Comparison of ENCODE assay signal across 15 cellular contexts in genomic region chr6:81938991-81939773, GRCh38.
DNase-seq lines count a peak whose midpoint lies in the region; ATAC-seq and TF ChIP-seq lines count a peak whose summit lies in the region.
"Had no signal": no experiment of that assay in that cellular context is flagged by ENCODE, and none has a peak within 500 bp of the region (broad histone marks: within the 10 kb centered on the region; RNA-seq: fewer than 3 reads in every experiment).

No MANE protein-coding gene starts in this region.

- no peaks in the 10 kb centered on the region for H3K27me3 ChIP-seq in WERI-Rb-1 (ENCODE audit: insufficient read depth, low read depth, severe bottlenecking)
- H3K27me3 ChIP-seq: Peyer's patch, uterus had no signal

- H3K27ac ChIP-seq in WERI-Rb-1 = no peak overlapping the region
- H3K27ac ChIP-seq: uterus, VCaP had no signal

- no peaks in the 10 kb centered on the region for H3K9me3 ChIP-seq in WERI-Rb-1 (ENCODE audit: severe bottlenecking)
- H3K9me3 ChIP-seq: Peyer's patch, uterus had no signal

- H3K36me3 ChIP-seq in WERI-Rb-1 = no peaks in the 10 kb centered on the region
- H3K36me3 ChIP-seq: Peyer's patch, uterus had no signal

- TF ChIP-seq CTCF in fibroblast of villous mesenchyme (IDR thresholded peaks at IDR 0.05; ENCODE audit: insufficient read depth, low read depth, low read length) = no peak
- no peak for TF ChIP-seq CTCF in WERI-Rb-1 (IDR thresholded peaks at IDR 0.05; ENCODE audit: low read depth, low read length)

- no peak for ATAC-seq in HG03378 (IDR thresholded peaks at IDR 0.05; ENCODE audit: unreplicated experiment)
- ATAC-seq: activated T-cell treated with anti-CD3 and anti-CD28 coated beads, Interleukin-2, amount 50 U/mL, for 4 hours had no signal

- no peak overlapping the region for H3K4me3 ChIP-seq in fibroblast of villous mesenchyme (ENCODE audit: low read depth, low read length)
- no peak overlapping the region for H3K4me3 ChIP-seq in WERI-Rb-1 (ENCODE audit: low read depth, low read length)
- H3K4me3 ChIP-seq: uterus had no signal

- DNase-seq in HS-27A (ENCODE audit: low read depth) = peak; percentile 56
- DNase-seq in amniotic epithelial cell (ENCODE audit: low read depth) = peak; percentile 61
- DNase-seq in fibroblast of villous mesenchyme (ENCODE audit: low read depth) = peak; percentile 81
- DNase-seq in stromal cell of bone marrow (ENCODE audit: low read depth) = peak; percentile 15
- DNase-seq in WERI-Rb-1 = no peak
- no peak for DNase-seq in stimulated activated CD4-positive, alpha-beta T cell treated with anti-CD3 and anti-CD28 coated beads, Interleukin-2, amount 100 ng/mL, for 24 hours
- DNase-seq: activated T-cell treated with anti-CD3 and anti-CD28 coated beads, Interleukin-2, amount 50 U/mL, for 4 hours; cerebellar nuclear complex; DMS 273 treated with DMSO at 0.1 percent for 48 hours; hippocampal formation; NCI-H2029; uterus had no signal

Comparison
In these comparisons a context has a peak if more than half of its experiments do, and no peak if none do; other contexts are left out.
1. DNase-seq: peak in HS-27A (single experiment), amniotic epithelial cell (single experiment), fibroblast of villous mesenchyme (single experiment) and stromal cell of bone marrow (single experiment); none in WERI-Rb-1 (single experiment) and stimulated activated CD4-positive, alpha-beta T cell treated with anti-CD3 and anti-CD28 coated beads, Interleukin-2, amount 100 ng/mL, for 24 hours (0 of 2).